24 cellular contexts compared by ENCODE assay signal in genomic region chr20:47215653-47216397, GRCh38.
DNase-seq lines count a peak whose midpoint lies in the region; ATAC-seq and TF ChIP-seq lines count a peak whose summit lies in the region.
"Had no signal": no experiment of that assay in that cellular context is flagged by ENCODE, and none has a peak within 500 bp of the region (broad histone marks: within the 10 kb centered on the region; RNA-seq: fewer than 3 reads in every experiment).

No MANE protein-coding gene starts in this region.

- no peaks in the 10 kb centered on the region; the same call in none of the 2 replicates for H4K20me1 ChIP-seq in GM23338 (replicated peaks; ENCODE audit: insufficient read depth)

- no peaks in the 10 kb centered on the region for H3K27me3 ChIP-seq in GM23338 (ENCODE audit: insufficient read depth)
- H3K27me3 ChIP-seq: esophagus squamous epithelium, left lung, Peyer's patch, vagina had no signal

- DNase-seq in activated naive CD4-positive, alpha-beta T cell treated with anti-CD3 and anti-CD28 coated beads, Interleukin-2, amount 10 ng/mL, durations not matched to agents 7 days and 5 days, result no peak
- no peak for DNase-seq in activated naive CD4-positive, alpha-beta T cell (lab: John Stamatoyannopoulos, UW)
- DNase-seq in GM23338 (ENCODE audit: low spot score), result no peak
- DNase-seq in stimulated activated effector memory CD8-positive, alpha-beta T cell treated with anti-CD3 and anti-CD28 coated beads, Interleukin-12 subunit alpha, Interleukin-12 subunit beta, amount 100 ng/mL, for 72 hours (ENCODE audit: low spot score in 2 of 2), result no peak
- no peak for DNase-seq in natural killer cell treated with Interleukin-12 subunit alpha and Interleukin-12 subunit beta and Interleukin-15 and Interleukin-18, amount 100 ng/mL, for 72 hours (ENCODE audit: low spot score)
- no peak for DNase-seq in stimulated activated naive CD8-positive, alpha-beta T cell treated with anti-CD3 and anti-CD28 coated beads, Interleukin-15, Interleukin-2, amounts not matched to agents 100 U/mL and 50 U/mL, for 24 hours
- DNase-seq: activated CD4-positive, CD25-positive, alpha-beta regulatory T cell treated with anti-CD3 and anti-CD28 coated beads, Interleukin-2, amount 50 U/mL, for 72 hours; activated naive CD4-positive, alpha-beta T cell treated with anti-CD3 and anti-CD28 coated beads, Interleukin-2, amount 50 U/mL, for 16 hours; activated T-cell treated with anti-CD3 and anti-CD28 coated beads for 4 hours; central memory CD4-positive, alpha-beta T cell; esophagus squamous epithelium; left lung; NCI-H1417; NCI-H2029 treated with DMSO at 0.1 percent for 48 hours; NCI-H345; NCI-H748 treated with DMSO at 0.1 percent for 48 hours; occipital lobe; Peyer's patch; stimulated activated naive CD8-positive, alpha-beta T cell treated with anti-CD3 and anti-CD28 coated beads, Interleukin-15, amount 100 ng/mL, for 72 hours had no signal

- ATAC-seq in GM23338 (peak; percentile 50), GM18505 (IDR thresholded peaks at IDR 0.05; ENCODE audit: unreplicated experiment) (no peak)
- no peak for ATAC-seq in stimulated activated effector memory CD8-positive, alpha-beta T cell treated with anti-CD3 and anti-CD28 coated beads, Interleukin-12 subunit alpha, Interleukin-12 subunit beta, amount 100 ng/mL, for 72 hours
- ATAC-seq in natural killer cell treated with Interleukin-12 subunit alpha and Interleukin-12 subunit beta and Interleukin-15 and Interleukin-18, amount 100 ng/mL, for 72 hours, result no peak
- ATAC-seq in stimulated activated naive CD8-positive, alpha-beta T cell treated with anti-CD3 and anti-CD28 coated beads, Interleukin-15, Interleukin-2, amounts not matched to agents 100 U/mL and 50 U/mL, for 24 hours, result no peak
- ATAC-seq: A549; left lung; stimulated activated naive CD8-positive, alpha-beta T cell treated with anti-CD3 and anti-CD28 coated beads, Interleukin-15, amount 100 ng/mL, for 72 hours had no signal

- peaks cover 47% of the 10 kb centered on the region for H3K36me3 Mint-ChIP-seq in activated naive CD4-positive, alpha-beta T cell treated with anti-CD3 and anti-CD28 coated beads, Interleukin-2, amount 10 ng/mL, durations not matched to agents 7 days and 5 days
- H3K36me3 Mint-ChIP-seq in GM23338 (ENCODE audit: low read depth) (peaks cover 51% of the 10 kb centered on the region), brain (peaks cover 40% of the 10 kb centered on the region)
- H3K36me3 Mint-ChIP-seq in stimulated activated effector memory CD8-positive, alpha-beta T cell treated with anti-CD3 and anti-CD28 coated beads, Interleukin-12 subunit alpha, Interleukin-12 subunit beta, amount 100 ng/mL, for 72 hours, result no peaks in the 10 kb centered on the region
- peaks cover 11% of the 10 kb centered on the region for H3K36me3 Mint-ChIP-seq in natural killer cell treated with Interleukin-12 subunit alpha and Interleukin-12 subunit beta and Interleukin-15 and Interleukin-18, amount 100 ng/mL, for 72 hours

- no peaks in the 10 kb centered on the region for H3K27me3 Mint-ChIP-seq in activated naive CD4-positive, alpha-beta T cell treated with anti-CD3 and anti-CD28 coated beads, Interleukin-2, amount 10 ng/mL, durations not matched to agents 7 days and 5 days
- H3K27me3 Mint-ChIP-seq in GM23338 (ENCODE audit: insufficient read depth, low read depth, poor library complexity) (peaks cover 5% of the 10 kb centered on the region), brain (no peaks in the 10 kb centered on the region)
- no peaks in the 10 kb centered on the region for H3K27me3 Mint-ChIP-seq in natural killer cell treated with Interleukin-12 subunit alpha and Interleukin-12 subunit beta and Interleukin-15 and Interleukin-18, amount 100 ng/mL, for 72 hours
- H3K27me3 Mint-ChIP-seq: dendritic cell treated with granulocyte-macrophage colony-stimulating factor and Interleukin-4, amounts not matched to agents 40 ng/mL and 50 ng/mL, for 4 days; stimulated activated naive CD8-positive, alpha-beta T cell treated with anti-CD3 and anti-CD28 coated beads, Interleukin-15, amount 100 ng/mL, for 72 hours had no signal

- H3K4me1 ChIP-seq in GM23338 (ENCODE audit: insufficient read depth), result no peaks in the 10 kb centered on the region
- H3K4me1 ChIP-seq: A549, esophagus squamous epithelium, left lung, Peyer's patch, vagina had no signal

- no peak overlapping the region for H3K4me3 Mint-ChIP-seq in activated naive CD4-positive, alpha-beta T cell treated with anti-CD3 and anti-CD28 coated beads, Interleukin-2, amount 10 ng/mL, durations not matched to agents 7 days and 5 days
- no peak overlapping the region for H3K4me3 Mint-ChIP-seq in GM23338
- H3K4me3 Mint-ChIP-seq in brain, result no peak overlapping the region
- no peak overlapping the region for H3K4me3 Mint-ChIP-seq in stimulated activated effector memory CD8-positive, alpha-beta T cell treated with anti-CD3 and anti-CD28 coated beads, Interleukin-12 subunit alpha, Interleukin-12 subunit beta, amount 100 ng/mL, for 72 hours
- no peak overlapping the region for H3K4me3 Mint-ChIP-seq in natural killer cell treated with Interleukin-12 subunit alpha and Interleukin-12 subunit beta and Interleukin-15 and Interleukin-18, amount 100 ng/mL, for 72 hours
- H3K4me3 Mint-ChIP-seq: dendritic cell treated with granulocyte-macrophage colony-stimulating factor and Interleukin-4, amounts not matched to agents 40 ng/mL and 50 ng/mL, for 4 days; stimulated activated naive CD8-positive, alpha-beta T cell treated with anti-CD3 and anti-CD28 coated beads, Interleukin-15, amount 100 ng/mL, for 72 hours had no signal

- no peaks in the 10 kb centered on the region for H3K9me3 Mint-ChIP-seq in activated naive CD4-positive, alpha-beta T cell treated with anti-CD3 and anti-CD28 coated beads, Interleukin-2, amount 10 ng/mL, durations not matched to agents 7 days and 5 days
- H3K9me3 Mint-ChIP-seq in GM23338, result no peaks in the 10 kb centered on the region
- H3K9me3 Mint-ChIP-seq in brain, result no peaks in the 10 kb centered on the region
- no peaks in the 10 kb centered on the region for H3K9me3 Mint-ChIP-seq in stimulated activated effector memory CD8-positive, alpha-beta T cell treated with anti-CD3 and anti-CD28 coated beads, Interleukin-12 subunit alpha, Interleukin-12 subunit beta, amount 100 ng/mL, for 72 hours
- H3K9me3 Mint-ChIP-seq in natural killer cell treated with Interleukin-12 subunit alpha and Interleukin-12 subunit beta and Interleukin-15 and Interleukin-18, amount 100 ng/mL, for 72 hours, result no peaks in the 10 kb centered on the region
- H3K9me3 Mint-ChIP-seq: dendritic cell treated with granulocyte-macrophage colony-stimulating factor and Interleukin-4, amounts not matched to agents 40 ng/mL and 50 ng/mL, for 4 days; stimulated activated naive CD8-positive, alpha-beta T cell treated with anti-CD3 and anti-CD28 coated beads, Interleukin-15, amount 100 ng/mL, for 72 hours had no signal

- peaks cover 52% of the 10 kb centered on the region for H3K36me3 ChIP-seq in GM23338 (ENCODE audit: insufficient read depth)

- no peak for TF ChIP-seq POLR2A in GM18505 (IDR thresholded peaks at IDR 0.05; ENCODE audit: borderline replicate concordance, extremely low read depth, insufficient read depth, insufficient read length)

- CTCF ChIA-PET in activated naive CD4-positive, alpha-beta T cell treated with anti-CD3 and anti-CD28 coated beads, Interleukin-2, amount 10 ng/mL, durations not matched to agents 7 days and 5 days (lab: Charles Lee), result interaction anchor here (4.3 kb wide), 1 partner anchor 168 kb away, joined by 30 read pairs; no protein-coding TSS in a partner anchor

- no peak overlapping the region for H3K4me2 ChIP-seq in GM23338
- H3K4me2 ChIP-seq: A549 had no signal

- H3K4me1 Mint-ChIP-seq in activated naive CD4-positive, alpha-beta T cell treated with anti-CD3 and anti-CD28 coated beads, Interleukin-2, amount 10 ng/mL, durations not matched to agents 7 days and 5 days, result peaks cover under 1% of the 10 kb centered on the region
- peaks cover 14% of the 10 kb centered on the region; the same call in 2 of the 3 replicates for H3K4me1 Mint-ChIP-seq in GM23338
- H3K4me1 Mint-ChIP-seq in brain, result no peaks in the 10 kb centered on the region
- H3K4me1 Mint-ChIP-seq in stimulated activated effector memory CD8-positive, alpha-beta T cell treated with anti-CD3 and anti-CD28 coated beads, Interleukin-12 subunit alpha, Interleukin-12 subunit beta, amount 100 ng/mL, for 72 hours, result peaks cover 10% of the 10 kb centered on the region
- H3K4me1 Mint-ChIP-seq in natural killer cell treated with Interleukin-12 subunit alpha and Interleukin-12 subunit beta and Interleukin-15 and Interleukin-18, amount 100 ng/mL, for 72 hours (ENCODE audit: low read depth in 2 of 2), result peaks cover 0 to 11% of the 10 kb centered on the region in 2 donors
- H3K4me1 Mint-ChIP-seq: stimulated activated naive CD8-positive, alpha-beta T cell treated with anti-CD3 and anti-CD28 coated beads, Interleukin-15, amount 100 ng/mL, for 72 hours had no signal

- H3K27ac Mint-ChIP-seq in activated naive CD4-positive, alpha-beta T cell treated with anti-CD3 and anti-CD28 coated beads, Interleukin-2, amount 10 ng/mL, durations not matched to agents 7 days and 5 days, result peak overlapping the region; percentile 35
- H3K27ac Mint-ChIP-seq in GM23338 (peak overlapping the region; percentile 37), brain (peak overlapping the region in 3 of 5 experiments; percentile 40 to 82 (median 52))
- H3K27ac Mint-ChIP-seq in stimulated activated effector memory CD8-positive, alpha-beta T cell treated with anti-CD3 and anti-CD28 coated beads, Interleukin-12 subunit alpha, Interleukin-12 subunit beta, amount 100 ng/mL, for 72 hours, result peak overlapping the region; percentile 82
- H3K27ac Mint-ChIP-seq in natural killer cell treated with Interleukin-12 subunit alpha and Interleukin-12 subunit beta and Interleukin-15 and Interleukin-18, amount 100 ng/mL, for 72 hours, result no peak overlapping the region
- H3K27ac Mint-ChIP-seq: dendritic cell treated with granulocyte-macrophage colony-stimulating factor and Interleukin-4, amounts not matched to agents 40 ng/mL and 50 ng/mL, for 4 days had no signal

- H3K79me2 ChIP-seq in GM23338 (replicated peaks; ENCODE audit: insufficient read depth), result peaks cover 58% of the 10 kb centered on the region

- H3K4me3 ChIP-seq in GM23338, result no peak overlapping the region
- H3K4me3 ChIP-seq: A549, esophagus squamous epithelium, left lung, Peyer's patch, vagina had no signal

- no peaks in the 10 kb centered on the region for H3K9me2 ChIP-seq in GM23338 (ENCODE audit: insufficient read depth)

- no peak overlapping the region for H3K27ac ChIP-seq in GM23338 (ENCODE audit: low read depth)
- H3K27ac ChIP-seq: A549, esophagus squamous epithelium, left lung, Peyer's patch, vagina had no signal

- no peak overlapping the region for H2AFZ ChIP-seq in GM23338

- TF ChIP-seq CTCF in GM23338 (conservative IDR thresholded peaks at IDR 0.05; ENCODE audit: low read depth in 2 of 2) (no peak), brain (conservative IDR thresholded peaks at IDR 0.05) (no peak)

- H3F3A ChIP-seq in GM23338 (replicated peaks; ENCODE audit: low read depth), result peaks cover 19% of the 10 kb centered on the region; the same call in 1 of the 2 replicates

TF ChIP-seq in GM23338, 12 proteins besides CTCF, POLR2A, EP300 and RAD21:
- TF ChIP-seq STAT1 (IDR thresholded peaks at IDR 0.05; ENCODE audit: unreplicated experiment) (no peak), ZNF114 (CRISPR knock-in tag; IDR thresholded peaks at IDR 0.05) (no peak)

Comparison
In these comparisons a context has a peak if more than half of its experiments do, and no peak if none do; other contexts are left out.
1. H3K27ac Mint-ChIP-seq: peak in activated naive CD4-positive, alpha-beta T cell treated with anti-CD3 and anti-CD28 coated beads, Interleukin-2, amount 10 ng/mL, durations not matched to agents 7 days and 5 days (single experiment), GM23338 (single experiment), brain (3 of 5) and stimulated activated effector memory CD8-positive, alpha-beta T cell treated with anti-CD3 and anti-CD28 coated beads, Interleukin-12 subunit alpha, Interleukin-12 subunit beta, amount 100 ng/mL, for 72 hours (single experiment); none in natural killer cell treated with Interleukin-12 subunit alpha and Interleukin-12 subunit beta and Interleukin-15 and Interleukin-18, amount 100 ng/mL, for 72 hours (0 of 2).